In the genomic region with DNA sequence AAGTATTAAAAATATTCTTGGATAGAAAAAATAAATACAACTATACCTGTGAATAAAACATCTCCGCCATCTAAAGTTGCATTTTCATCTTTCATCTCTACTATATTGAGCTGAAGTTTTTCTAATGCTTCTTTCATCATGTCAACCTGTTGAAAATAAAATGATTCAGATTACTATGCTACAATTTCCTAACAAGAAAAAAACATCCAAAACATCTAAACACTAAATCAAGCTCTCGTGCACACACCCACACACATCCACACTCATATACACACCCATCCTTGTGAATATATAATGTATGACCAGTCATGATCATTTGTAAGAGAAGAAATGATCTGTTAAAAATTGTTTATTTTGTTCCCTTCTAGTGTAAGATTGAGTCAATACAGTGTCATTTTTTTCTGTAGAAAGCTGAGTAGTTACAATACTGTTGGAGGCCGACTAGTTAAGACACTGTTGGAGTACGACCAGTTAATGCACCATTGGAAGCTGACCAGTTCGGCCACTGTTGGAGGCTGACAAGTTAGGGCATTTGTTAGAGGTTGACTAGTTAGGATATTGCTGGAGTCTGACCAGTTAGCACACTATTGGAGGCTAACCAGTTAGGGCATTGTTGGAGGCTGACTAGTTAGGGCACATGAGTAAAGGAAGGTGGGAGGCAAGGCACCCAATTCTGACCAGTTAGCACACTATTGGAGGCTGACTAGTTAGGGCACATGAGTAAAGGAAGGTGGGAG, we compare ENCODE assay signal across 9 cellular contexts.
"Had no signal": no experiment of that assay in that cellular context is flagged by ENCODE, and none has a peak within 500 bp of the region (broad histone marks: within the 10 kb centered on the region; RNA-seq: fewer than 3 reads in every experiment).

No MANE protein-coding gene starts in this region.

- FAIRE-seq: TTC549 had no signal

- DNase-seq: activated CD4-positive, alpha-beta T cell treated with anti-CD3 and anti-CD28 coated beads, Interleukin-2, amount 50 U/mL, for 1 hour; activated effector memory CD4-positive, alpha-beta T cell treated with anti-CD3 and anti-CD28 coated beads, Interleukin-2, amount 50 U/mL, for 16 hours; amygdala; endodermal cell; erythroblast; natural killer cell; stimulated activated CD4-positive, alpha-beta T cell treated with anti-CD3 and anti-CD28 coated beads, Interleukin-4, amount 100 ng/mL, for 24 hours; T-helper 2 cell had no signal

- ATAC-seq: natural killer cell had no signal
